25 cellular contexts compared by ENCODE assay signal in the genomic region with DNA sequence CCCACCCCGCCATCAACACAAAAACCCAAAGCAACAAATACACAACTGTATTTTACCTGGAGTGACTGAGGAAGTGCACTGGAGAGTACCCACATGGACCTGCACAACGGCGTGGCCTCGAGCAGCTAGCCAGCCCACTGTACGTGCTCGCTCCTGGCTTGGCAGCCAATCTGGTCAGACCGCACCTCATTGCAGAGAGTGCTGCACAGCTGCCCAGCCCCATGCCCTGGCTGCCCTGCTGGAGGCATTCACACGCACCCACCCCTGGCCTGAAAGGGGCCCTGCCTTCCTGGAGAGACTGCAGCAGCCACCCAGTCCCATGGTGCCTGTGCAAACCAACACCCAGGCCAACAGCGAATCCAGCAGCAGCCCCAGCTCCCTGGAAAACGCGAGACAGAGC.
"Had no signal": no experiment of that assay in that cellular context is flagged by ENCODE, and none has a peak within 500 bp of the region (broad histone marks: within the 10 kb centered on the region; RNA-seq: fewer than 3 reads in every experiment).

No MANE protein-coding gene starts in this region.

- H3K27ac ChIP-seq: coronary artery, esophagus muscularis mucosa, foreskin keratinocyte, ovary, psoas muscle, suprapubic skin, transverse colon had no signal

- FAIRE-seq: endothelial cell of umbilical vein, keratinocyte, small intestine, urothelium cell line had no signal

- DNase-seq: dermis blood vessel endothelial cell; effector memory CD4-positive, alpha-beta T cell; foreskin keratinocyte; mesendoderm; midbrain; naive thymus-derived CD4-positive, alpha-beta T cell; nephron progenitor cell; occipital lobe; ovary; small intestine; stimulated activated CD4-positive, alpha-beta T cell treated with anti-CD3 and anti-CD28 coated beads, Interleukin-12 subunit alpha, Interleukin-12 subunit beta, amount 100 ng/mL, for 4 hours; stimulated activated CD4-positive, alpha-beta T cell treated with anti-CD3 and anti-CD28 coated beads, Interleukin-1b, Interleukin-23, amount 100 ng/mL, for 48 hours; stimulated activated CD4-positive, alpha-beta T cell treated with anti-CD3 and anti-CD28 coated beads, Interleukin-4, amount 100 ng/mL, for 1 hour; stimulated activated CD8-positive, alpha-beta memory T cell treated with anti-CD3 and anti-CD28 coated beads, Interleukin-4, amount 100 ng/mL, for 48 hours; stimulated activated naive CD4-positive, alpha-beta T cell; stimulated activated naive CD8-positive, alpha-beta T cell treated with anti-CD3 and anti-CD28 coated beads, Interleukin-15, amount 100 ng/mL, for 72 hours; transverse colon had no signal

- ATAC-seq: foreskin keratinocyte; left lobe of liver; naive thymus-derived CD4-positive, alpha-beta T cell; psoas muscle; stimulated activated naive CD8-positive, alpha-beta T cell treated with anti-CD3 and anti-CD28 coated beads, Interleukin-15, amount 100 ng/mL, for 72 hours had no signal

- H3K9me3 ChIP-seq: esophagus muscularis mucosa, ovary, psoas muscle, transverse colon had no signal

- H3K4me1 ChIP-seq: esophagus muscularis mucosa, foreskin keratinocyte, psoas muscle, suprapubic skin, transverse colon had no signal

- H3K36me3 ChIP-seq: esophagus muscularis mucosa, ovary, suprapubic skin, transverse colon had no signal

- H3K27me3 ChIP-seq: foreskin keratinocyte, ovary, suprapubic skin, transverse colon had no signal

- H3K4me3 ChIP-seq: coronary artery, esophagus muscularis mucosa, ovary, psoas muscle, suprapubic skin, transverse colon had no signal
